Comparison of ENCODE assay signal across 25 cellular contexts in genomic region chr3:133248389-133248788, GRCh38.
"Had no signal": no experiment of that assay in that cellular context is flagged by ENCODE, and none has a peak within 500 bp of the region (broad histone marks: within the 10 kb centered on the region; RNA-seq: fewer than 3 reads in every experiment).

No MANE protein-coding gene starts in this region.

- H3K4me3 ChIP-seq: esophagus squamous epithelium, gastroesophageal sphincter, hepatocyte, psoas muscle, sigmoid colon, skin epidermis, thoracic aorta, transverse colon had no signal

- DNase-seq: cortex of kidney; effector memory CD4-positive, alpha-beta T cell; esophagus squamous epithelium; foreskin fibroblast; glutamatergic neuron; kidney; left colon; mammary epithelial cell; naive thymus-derived CD4-positive, alpha-beta T cell; nephron progenitor cell; psoas muscle; retina; sigmoid colon; stimulated activated CD4-positive, alpha-beta T cell treated with anti-CD3 and anti-CD28 coated beads, Interleukin-2, amount 100 ng/mL, for 24 hours; stimulated activated CD4-positive, alpha-beta T cell treated with anti-CD3 and anti-CD28 coated beads, Interleukin-4, amount 100 ng/mL, for 4 hours; stimulated activated naive B cell treated with anti-CD40 and anti-IgM and Interleukin-4, amounts not matched to agents 10 μg/mL and 1 μg/mL and 100 μg/mL, for 72 hours; stimulated activated naive CD8-positive, alpha-beta T cell treated with anti-CD3 and anti-CD28 coated beads, Interleukin-15, amount 100 ng/mL, for 72 hours; substantia nigra; transverse colon had no signal

- H3K27ac ChIP-seq: esophagus squamous epithelium, gastroesophageal sphincter, hepatocyte, neutrophil, psoas muscle, sigmoid colon, skin epidermis, thoracic aorta, transverse colon had no signal

- H3K9me3 ChIP-seq: esophagus squamous epithelium, gastroesophageal sphincter, neutrophil, psoas muscle, sigmoid colon, thoracic aorta, transverse colon had no signal

- H3K79me2 ChIP-seq: hepatocyte had no signal

- H3K36me3 ChIP-seq: esophagus squamous epithelium, gastroesophageal sphincter, neutrophil, sigmoid colon, thoracic aorta, transverse colon had no signal

- H2AFZ ChIP-seq: hepatocyte had no signal

- ATAC-seq: gastroesophageal sphincter; left colon; naive thymus-derived CD4-positive, alpha-beta T cell; psoas muscle; stimulated activated naive B cell treated with anti-CD40 and anti-IgM and Interleukin-4, amounts not matched to agents 10 μg/mL and 1 μg/mL and 100 μg/mL, for 72 hours; stimulated activated naive CD8-positive, alpha-beta T cell treated with anti-CD3 and anti-CD28 coated beads, Interleukin-15, amount 100 ng/mL, for 72 hours had no signal

- H3K4me2 ChIP-seq: hepatocyte had no signal

- H3K4me1 ChIP-seq: esophagus squamous epithelium, gastroesophageal sphincter, sigmoid colon, transverse colon had no signal

- H3K27me3 ChIP-seq: esophagus squamous epithelium, gastroesophageal sphincter, hepatocyte, neutrophil, sigmoid colon, transverse colon had no signal

- FAIRE-seq: endometrium, kidney had no signal
